Comparison of ENCODE assay signal across 9 cellular contexts in the genomic region with DNA sequence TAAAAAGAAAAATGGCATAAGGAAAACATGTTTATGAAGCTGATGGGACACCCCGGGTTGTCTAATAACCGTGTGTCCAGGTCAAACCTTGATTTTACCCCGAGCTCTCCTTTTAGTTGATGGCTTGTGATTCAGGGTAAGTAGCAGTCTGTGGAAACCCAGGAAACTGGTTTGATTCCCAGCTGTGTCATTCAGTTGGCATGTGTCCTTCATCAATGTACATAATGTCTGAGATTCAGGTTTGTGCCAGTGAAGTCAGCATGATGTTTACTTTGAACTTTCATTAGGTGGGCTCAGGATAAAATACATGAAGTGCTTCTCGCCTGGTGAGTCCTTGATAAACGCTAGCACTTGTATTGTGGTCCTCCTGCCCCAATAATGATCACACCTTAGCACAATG. TPM values are rescaled to one million over a fixed set of nuclear protein-coding genes. Genes with fewer than 3 reads are reported as not detected.
DNase-seq lines count a peak whose midpoint lies in the region; ATAC-seq and TF ChIP-seq lines count a peak whose summit lies in the region.
"Had no signal": no experiment of that assay in that cellular context is flagged by ENCODE, and none has a peak within 500 bp of the region (broad histone marks: within the 10 kb centered on the region; RNA-seq: fewer than 3 reads in every experiment).

No MANE protein-coding gene starts in this region.

- ATAC-seq in right cardiac atrium (no peak), Right ventricle myocardium inferior (no peak)

- peak overlapping the region; percentile 21 for H3K4me3 Mint-ChIP-seq in MCF 10A (ENCODE audit: unreplicated experiment)

- H3K4me1 ChIP-seq in right cardiac atrium (ENCODE audit: control insufficient read depth, insufficient read depth, low read length) (peaks cover 6% of the 10 kb centered on the region), muscle layer of colon (ENCODE audit: insufficient read depth, low read length) (peaks cover 18% of the 10 kb centered on the region), tibial nerve (peaks cover 0 to 36% (median 13%) of the 10 kb centered on the region in 4 donors)

- CTCF ChIA-PET in MCF 10A (lab: Yijun Ruan, JAX) = interaction anchor here (0.6 to 5.5 kb wide), 39 partner anchors 8 to 355 kb away, joined by 3 to 78 read pairs (median 6); a partner anchor contains a TSS

- TF ChIP-seq EP300 in tibial nerve (IDR thresholded peaks at IDR 0.05) = no peak

- H3K4me3 ChIP-seq in right cardiac atrium (ENCODE audit: low read length) (no peak overlapping the region), muscle layer of colon (ENCODE audit: low read depth in 1 of 2, low read length in 2 of 2) (peak overlapping the region in 1 of 2 donors; percentile 53), tibial nerve (no peak overlapping the region)
- H3K4me3 ChIP-seq: BLaER1 treated with 17β-estradiol and CSF1 and Interleukin-3, amounts not matched to agents 10 nM and 100 nM had no signal

- no peaks in the 10 kb centered on the region for H3K27me3 Mint-ChIP-seq in MCF 10A (ENCODE audit: insufficient read depth, unreplicated experiment)

- 80% methylated on average over 5 of the region's 5 CpGs for WGBS in right cardiac atrium
- WGBS in tibial nerve, 2 donors = 72 to 73% methylated on average over 5 of the region's 5 CpGs

- DNase-seq in right cardiac atrium (no peak), Right ventricle myocardium inferior (ENCODE audit: missing footprints) (no peak), MCF 10A (ENCODE audit: unreplicated experiment) (peak; percentile 41), GF-D8 (lab: John Stamatoyannopoulos, UW) (no peak), T1000 (lab: John Stamatoyannopoulos, UW) (no peak), SHP77 treated with DMSO at 0.1 percent for 48 hours (lab: John Stamatoyannopoulos, UW) (no peak), tibial nerve (ENCODE audit: low spot score in 2 of 2) (no peak)

- TF ChIP-seq CTCF in MCF 10A (IDR thresholded peaks at IDR 0.05; ENCODE audit: unreplicated experiment) (no peak), tibial nerve (IDR thresholded peaks at IDR 0.05) (no peak)

- no TSS peak for BruUV-seq in MCF 10A (replicated peaks; lab: Mats Ljungman, UMichigan)

- no peaks in the 10 kb centered on the region for H3K9me3 Mint-ChIP-seq in MCF 10A (ENCODE audit: unreplicated experiment)

- H3K27me3 ChIP-seq in right cardiac atrium (ENCODE audit: control insufficient read depth, insufficient read depth) = no peaks in the 10 kb centered on the region
- H3K27me3 ChIP-seq in muscle layer of colon (ENCODE audit: control insufficient read depth in 1 of 2, insufficient read depth in 2 of 2, low read length in 2 of 2) = no peaks in the 10 kb centered on the region
- no peaks in the 10 kb centered on the region for H3K27me3 ChIP-seq in tibial nerve
- H3K27me3 ChIP-seq: BLaER1 treated with 17β-estradiol and CSF1 and Interleukin-3, amounts not matched to agents 10 nM and 100 nM had no signal

- no peaks in the 10 kb centered on the region for H3K9me3 ChIP-seq in right cardiac atrium (ENCODE audit: control insufficient read depth, low read length)
- H3K9me3 ChIP-seq in muscle layer of colon (ENCODE audit: low read length) = no peaks in the 10 kb centered on the region
- no peaks in the 10 kb centered on the region for H3K9me3 ChIP-seq in tibial nerve
- H3K9me3 ChIP-seq: BLaER1 treated with 17β-estradiol and CSF1 and Interleukin-3, amounts not matched to agents 10 nM and 100 nM had no signal

- peak overlapping the region; percentile 65 for H3K27ac ChIP-seq in right cardiac atrium (ENCODE audit: low read length)
- H3K27ac ChIP-seq in muscle layer of colon (ENCODE audit: low read depth, low read length) = peak overlapping the region; percentile 53
- peak overlapping the region in 2 of 4 donors; percentile 68 to 73 for H3K27ac ChIP-seq in tibial nerve

- H3K36me3 Mint-ChIP-seq in MCF 10A (ENCODE audit: insufficient read depth, unreplicated experiment) = peaks cover 8% of the 10 kb centered on the region

- peak overlapping the region; percentile 57 for H3K27ac Mint-ChIP-seq in MCF 10A (ENCODE audit: low read depth, unreplicated experiment)

- POLR2A ChIA-PET in MCF 10A (lab: Yijun Ruan, JAX) = interaction anchor here (0.7 to 8.9 kb wide), 15 partner anchors 12 to 275 kb away, joined by 3 to 217 read pairs (median 14); a partner anchor contains a TSS

- H3K4me1 Mint-ChIP-seq in MCF 10A (ENCODE audit: insufficient read depth, unreplicated experiment) = peaks cover 25% of the 10 kb centered on the region

- intact Hi-C loops in right cardiac atrium (cut with DNase I) = loop anchor here (5.0 to 10.0 kb wide), 5 partner anchors 63 to 273 kb away; a partner anchor contains a TSS
- intact Hi-C loops in Right ventricle myocardium inferior (cut with DNase I) = loop anchor here (1.0 to 5.0 kb wide), 3 partner anchors 63 to 193 kb away; a partner anchor contains a TSS
- intact Hi-C loops in MCF 10A (cut with micrococcal nuclease) = loop anchor here (1.0 to 10.0 kb wide), 7 partner anchors 33 to 274 kb away; a partner anchor contains a TSS

- TF ChIP-seq POLR2A in tibial nerve (IDR thresholded peaks at IDR 0.05) = no peak

- peak overlapping the region; percentile 49 for H3K9ac ChIP-seq in muscle layer of colon (ENCODE audit: low read length)

- H3K36me3 ChIP-seq in muscle layer of colon (ENCODE audit: insufficient read depth, low read length) = peaks cover 3% of the 10 kb centered on the region
- peaks cover 0 to 11% (median 0%) of the 10 kb centered on the region in 3 donors for H3K36me3 ChIP-seq in tibial nerve
- H3K36me3 ChIP-seq: BLaER1 treated with 17β-estradiol and CSF1 and Interleukin-3, amounts not matched to agents 10 nM and 100 nM had no signal

RNA-seq across cellular contexts. Expression of a gene that starts 4.3 kb away (rescaled TPM):
- 100 to 1,000 TPM in 3 of 4 donors, 10 to 100 TPM in 1; 76.3 to 133 (median 108) TPM for total RNA-seq in right cardiac atrium
- 83.2 TPM for polyA plus RNA-seq in right cardiac atrium
- total RNA-seq in Right ventricle myocardium inferior = 83.9 TPM
- total RNA-seq in MCF 10A (2022) = 225 and 298 TPM in 2 replicates
- total RNA-seq in tibial nerve = 100 to 1,000 TPM in 2 of 4 donors, 10 to 100 TPM in 2; 72.6 to 124 (median 88.1) TPM

RNA-seq across cellular contexts. Expression of a gene that starts 33.5 kb away (rescaled TPM):
- total RNA-seq in right cardiac atrium (10 to 100 TPM; 38.0 to 53.2 (median 42.3) TPM), Right ventricle myocardium inferior (42.3 TPM), MCF 10A (2022) (29.4 and 42.8 TPM in 2 replicates), tibial nerve (10 to 100 TPM; 18.2 to 36.7 (median 27.9) TPM)
- 37.0 TPM for polyA plus RNA-seq in right cardiac atrium
